20 cellular contexts compared by ENCODE assay signal in genomic region chr6:11288065-11288464, GRCh38. TPM values are rescaled to one million over a fixed set of nuclear protein-coding genes. Genes with fewer than 3 reads are reported as not detected.
A peak's percentile ranks its signal among the peaks of the same experiment; 100 is the strongest.
DNase-seq lines count a peak whose midpoint lies in the region; ATAC-seq and TF ChIP-seq lines count a peak whose summit lies in the region.
"Had no signal": no experiment of that assay in that cellular context is flagged by ENCODE, and none has a peak within 500 bp of the region (broad histone marks: within the 10 kb centered on the region; RNA-seq: fewer than 3 reads in every experiment).

No MANE protein-coding gene starts in this region.

- POLR2A ChIA-PET in activated CD4-positive, alpha-beta memory T cell treated with anti-CD3 and anti-CD28 coated beads for 36 hours (lab: Charles Lee), result interaction anchor here (2.0 kb wide), 1 partner anchor 10 kb away, joined by 9 read pairs; no protein-coding TSS in a partner anchor

- H3K27ac Mint-ChIP-seq in activated CD4-positive, alpha-beta memory T cell treated with anti-CD3 and anti-CD28 coated beads for 36 hours, result no peak overlapping the region
- H3K27ac Mint-ChIP-seq: activated CD8-positive, alpha-beta memory T cell treated with anti-CD3 and anti-CD28 coated beads, Interleukin-2, amount 10 ng/mL, durations not matched to agents 7 days and 5 days; neural progenitor cell; stimulated activated naive CD8-positive, alpha-beta T cell treated with anti-CD3 and anti-CD28 coated beads, Interleukin-15, amount 100 ng/mL, for 72 hours had no signal

- peaks cover 5% of the 10 kb centered on the region for H3K9me3 Mint-ChIP-seq in activated CD4-positive, alpha-beta memory T cell treated with anti-CD3 and anti-CD28 coated beads for 36 hours

- intact Hi-C loops in activated CD4-positive, alpha-beta memory T cell treated with anti-CD3 and anti-CD28 coated beads for 36 hours (cut with micrococcal nuclease), result no loop called here

- peak; percentile 72 for ATAC-seq in lung (ENCODE audit: insufficient read depth, low FRiP score)
- ATAC-seq: activated CD8-positive, alpha-beta memory T cell treated with anti-CD3 and anti-CD28 coated beads, Interleukin-2, amount 10 ng/mL, durations not matched to agents 7 days and 5 days; stimulated activated naive CD8-positive, alpha-beta T cell treated with anti-CD3 and anti-CD28 coated beads, Interleukin-15, amount 100 ng/mL, for 72 hours had no signal

- no peaks in the 10 kb centered on the region for H3K27me3 ChIP-seq in lung (ENCODE audit: control insufficient read depth, insufficient read depth)
- H3K27me3 ChIP-seq: adrenal gland, heart left ventricle, neural progenitor cell, uterus had no signal

- H3K4me3 ChIP-seq in lung, result no peak overlapping the region
- H3K4me3 ChIP-seq: adrenal gland, heart left ventricle, neural progenitor cell, uterus had no signal

- H3K4me3 Mint-ChIP-seq in activated CD4-positive, alpha-beta memory T cell treated with anti-CD3 and anti-CD28 coated beads for 36 hours, result no peak overlapping the region
- H3K4me3 Mint-ChIP-seq: activated CD8-positive, alpha-beta memory T cell treated with anti-CD3 and anti-CD28 coated beads, Interleukin-2, amount 10 ng/mL, durations not matched to agents 7 days and 5 days; neural progenitor cell; stimulated activated naive CD8-positive, alpha-beta T cell treated with anti-CD3 and anti-CD28 coated beads, Interleukin-15, amount 100 ng/mL, for 72 hours had no signal

- H3K36me3 Mint-ChIP-seq in activated CD4-positive, alpha-beta memory T cell treated with anti-CD3 and anti-CD28 coated beads for 36 hours, result peaks cover 22% of the 10 kb centered on the region
- H3K36me3 Mint-ChIP-seq: neural progenitor cell had no signal

- H3K27me3 Mint-ChIP-seq in activated CD4-positive, alpha-beta memory T cell treated with anti-CD3 and anti-CD28 coated beads for 36 hours, result no peaks in the 10 kb centered on the region
- H3K27me3 Mint-ChIP-seq: activated CD8-positive, alpha-beta memory T cell treated with anti-CD3 and anti-CD28 coated beads, Interleukin-2, amount 10 ng/mL, durations not matched to agents 7 days and 5 days; stimulated activated naive CD8-positive, alpha-beta T cell treated with anti-CD3 and anti-CD28 coated beads, Interleukin-15, amount 100 ng/mL, for 72 hours had no signal

- no peaks in the 10 kb centered on the region for H3K9me3 ChIP-seq in lung (ENCODE audit: control insufficient read depth in 2 of 2, insufficient read depth in 1 of 2, low read length in 1 of 2)
- H3K9me3 ChIP-seq: adrenal gland, uterus had no signal

- TF ChIP-seq CTCF in 22Rv1 (IDR thresholded peaks at IDR 0.05) (no peak), lung (IDR thresholded peaks at IDR 0.05; ENCODE audit: control extremely low read depth, extremely low read depth) (no peak)

- peaks cover 0 to 4% of the 10 kb centered on the region in 2 donors for H3K4me1 ChIP-seq in lung (ENCODE audit: control insufficient read depth in 2 of 2, insufficient read depth in 2 of 2, low read length in 2 of 2)
- H3K4me1 ChIP-seq: adrenal gland, heart left ventricle, neural progenitor cell, uterus had no signal

- H3K27ac ChIP-seq in 22Rv1, result peak overlapping the region; percentile 67
- peak overlapping the region in 1 of 2 donors; percentile 75 for H3K27ac ChIP-seq in lung (ENCODE audit: low read depth in 1 of 2, low read length in 1 of 2)
- H3K27ac ChIP-seq in caudate nucleus (ENCODE audit: low read depth, low read length), result no peak overlapping the region
- H3K27ac ChIP-seq: adrenal gland, neural progenitor cell, uterus had no signal

- H3K36me3 ChIP-seq in lung (ENCODE audit: control insufficient read depth in 2 of 2, insufficient read depth in 2 of 2, low read length in 2 of 2), result no peaks in the 10 kb centered on the region
- H3K36me3 ChIP-seq: adrenal gland, heart left ventricle, neural progenitor cell, uterus had no signal

- CTCF ChIA-PET in activated CD4-positive, alpha-beta memory T cell treated with anti-CD3 and anti-CD28 coated beads for 36 hours (lab: Charles Lee), result no interaction called here

- 79 to 83% methylated on average over 7 of the region's 7 CpGs for WGBS in lung, 2 donors

- H3K4me1 Mint-ChIP-seq in activated CD4-positive, alpha-beta memory T cell treated with anti-CD3 and anti-CD28 coated beads for 36 hours (ENCODE audit: low read depth), result peaks cover 27% of the 10 kb centered on the region
- H3K4me1 Mint-ChIP-seq: neural progenitor cell had no signal

- DNase-seq in DMS79 treated with DMSO at 0.1 percent for 48 hours (lab: John Stamatoyannopoulos, UW) (peak; percentile 45), SHP77 (lab: John Stamatoyannopoulos, UW) (peak; percentile 80 to 85), lung (ENCODE audit: low spot score) (peak; percentile 86), hepatic stellate cell (ENCODE audit: low spot score) (no peak), caudate nucleus (lab: John Stamatoyannopoulos, UW) (no peak)
- no peak for DNase-seq in activated CD8-positive, alpha-beta memory T cell treated with anti-CD3 and anti-CD28 coated beads, Interleukin-2, amount 50 U/mL, for 48 hours
- DNase-seq in activated CD4-positive, alpha-beta memory T cell treated with anti-CD3 and anti-CD28 coated beads for 36 hours, result no peak
- DNase-seq: activated CD4-positive, alpha-beta T cell treated with anti-CD3 and anti-CD28 coated beads for 1 hour; activated CD8-positive, alpha-beta memory T cell treated with anti-CD3 and anti-CD28 coated beads, Interleukin-2, amount 10 ng/mL, durations not matched to agents 7 days and 5 days; adrenal gland; central memory CD4-positive, alpha-beta T cell; effector CD8-positive, alpha-beta T cell; heart left ventricle; IMR-90; islet precursor cell; stimulated activated naive CD8-positive, alpha-beta T cell treated with anti-CD3 and anti-CD28 coated beads, Interleukin-15, amount 100 ng/mL, for 72 hours; T1000; uterus had no signal

RNA-seq across cellular contexts. Expression of gene NEDD9, which starts 55.6 kb away (rescaled TPM):
- total RNA-seq in lung, result 100 to 1,000 TPM; 149 to 158 TPM
- 100 to 1,000 TPM in 1 of 2 donors, 10 to 100 TPM in 1; 28.2 to 101 TPM for polyA plus RNA-seq in lung
- total RNA-seq in activated CD4-positive, alpha-beta memory T cell treated with anti-CD3 and anti-CD28 coated beads for 36 hours, result 10 to 100 TPM; 26.6 to 31.5 TPM

Comparison
In these comparisons a context has a peak if more than half of its experiments do, and no peak if none do; other contexts are left out.
1. DNase-seq: peak in DMS79 treated with DMSO at 0.1 percent for 48 hours (single experiment), SHP77 (2 of 2) and lung (single experiment); none in activated CD8-positive, alpha-beta memory T cell treated with anti-CD3 and anti-CD28 coated beads, Interleukin-2, amount 50 U/mL, for 48 hours (single experiment), activated CD4-positive, alpha-beta memory T cell treated with anti-CD3 and anti-CD28 coated beads for 36 hours (single experiment), hepatic stellate cell (single experiment) and caudate nucleus (0 of 61).
2. RNA of gene NEDD9, which starts 55.6 kb away (total RNA-seq): 149 to 158 TPM in lung; 26.6 to 31.5 TPM in activated CD4-positive, alpha-beta memory T cell treated with anti-CD3 and anti-CD28 coated beads for 36 hours; every median in the first group is over 4 times any median in the second.